In genomic region chr2:12612646-12613045, GRCh38 we compare ENCODE assay signal across 16 cellular contexts.
"Had no signal": no experiment of that assay in that cellular context is flagged by ENCODE, and none has a peak within 500 bp of the region (broad histone marks: within the 10 kb centered on the region; RNA-seq: fewer than 3 reads in every experiment).

No MANE protein-coding gene starts in this region.

- H3K9me3 ChIP-seq: ascending aorta, esophagus muscularis mucosa, left lung, mucosa of descending colon, right atrium auricular region had no signal

- H3K4me2 ChIP-seq: hepatocyte had no signal

- H3K27me3 ChIP-seq: ascending aorta, dorsolateral prefrontal cortex, esophagus muscularis mucosa, hepatocyte, left lung, right atrium auricular region had no signal

- DNase-seq: activated naive CD4-positive, alpha-beta T cell treated with Interleukin-2 at 50 U/mL for 16 hours; activated naive CD8-positive, alpha-beta T cell treated with anti-CD3 and anti-CD28 coated beads, Interleukin-2, amount 50 U/mL, for 24 hours; dorsolateral prefrontal cortex; left lung; mammary epithelial cell; mucosa of descending colon; naive thymus-derived CD8-positive, alpha-beta T cell; stimulated activated CD4-positive, alpha-beta T cell treated with anti-CD3 and anti-CD28 coated beads, Interleukin-4, amount 100 ng/mL, for 24 hours; stimulated activated naive CD8-positive, alpha-beta T cell treated with anti-CD3 and anti-CD28 coated beads, Interleukin-15, Interleukin-2, amounts not matched to agents 100 U/mL and 50 U/mL, for 24 hours; T1000; trophoblast cell had no signal

- H3K4me1 ChIP-seq: ascending aorta, left lung, right atrium auricular region had no signal

- H3K4me3 ChIP-seq: ascending aorta, dorsolateral prefrontal cortex, esophagus muscularis mucosa, hepatocyte, left lung, mucosa of descending colon, right atrium auricular region had no signal

- H3K36me3 ChIP-seq: ascending aorta, esophagus muscularis mucosa, left lung, right atrium auricular region had no signal

- H3K27ac ChIP-seq: ascending aorta, dorsolateral prefrontal cortex, esophagus muscularis mucosa, hepatocyte, left lung, right atrium auricular region had no signal

- ATAC-seq: activated naive CD8-positive, alpha-beta T cell treated with anti-CD3 and anti-CD28 coated beads, Interleukin-2, amount 50 U/mL, for 24 hours; left lung; mucosa of descending colon; naive thymus-derived CD8-positive, alpha-beta T cell; stimulated activated naive CD8-positive, alpha-beta T cell treated with anti-CD3 and anti-CD28 coated beads, Interleukin-15, Interleukin-2, amounts not matched to agents 100 U/mL and 50 U/mL, for 24 hours had no signal

- FAIRE-seq: keratinocyte had no signal
